In the genomic region with DNA sequence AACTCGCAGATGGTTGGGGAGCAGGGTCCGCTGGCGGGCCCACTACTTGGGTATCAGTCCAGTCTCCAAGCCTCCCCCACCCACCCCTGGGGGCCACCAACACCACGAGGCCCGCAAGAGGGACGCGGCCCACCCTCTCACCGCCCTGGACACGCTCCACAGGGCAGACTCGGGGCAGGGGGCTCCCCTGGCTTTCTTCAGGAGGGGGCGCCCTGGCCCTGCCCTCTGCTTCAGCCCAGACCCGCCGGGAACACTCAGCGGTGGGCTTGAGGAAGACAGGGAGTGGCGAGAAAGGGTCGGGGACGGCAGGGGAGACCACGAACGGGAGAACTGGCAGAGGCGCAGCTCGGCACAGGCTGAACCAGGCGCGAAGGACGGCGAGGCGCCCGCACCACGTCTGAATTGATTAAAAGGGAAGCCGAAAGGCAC, we compare ENCODE assay signal across 8 cellular contexts. TPM values are rescaled to one million over a fixed set of nuclear protein-coding genes. Genes with fewer than 3 reads are reported as not detected.
DNase-seq lines count a peak whose midpoint lies in the region; ATAC-seq and TF ChIP-seq lines count a peak whose summit lies in the region.

No MANE protein-coding gene starts in this region.

- no peaks in the 10 kb centered on the region for H3K36me3 Mint-ChIP-seq in activated B cell treated with CpG ODN at 0.5 μM for 24 hours (ENCODE audit: low read depth)

- CTCF ChIA-PET in A673 (lab: Charles Lee) (no interaction called here), activated B cell treated with CpG ODN at 0.5 μM for 24 hours (lab: Charles Lee) (interaction anchor here (1.0 kb wide), 1 partner anchor 122 kb away, joined by 3 read pairs; no protein-coding TSS in a partner anchor)

- peaks cover 32% of the 10 kb centered on the region for H3K4me1 ChIP-seq in A673 (ENCODE audit: insufficient read depth, low read length, poor library complexity, severe bottlenecking)

- TF ChIP-seq CTCF in A673 (conservative IDR thresholded peaks at IDR 0.05; ENCODE audit: low read depth, low read length) (no peak), activated B cell treated with CpG ODN at 0.5 μM for 24 hours (IDR thresholded peaks at IDR 0.05) (no peak), fibroblast of villous mesenchyme (IDR thresholded peaks at IDR 0.05; ENCODE audit: insufficient read depth, low read depth, low read length) (no peak)

- peak overlapping the region; percentile 65 for H3K27ac Mint-ChIP-seq in activated B cell treated with CpG ODN at 0.5 μM for 24 hours

- intact Hi-C loops in A673 (cut with micrococcal nuclease; ENCODE audit: unreplicated experiment): no loop called here
- intact Hi-C loops in activated B cell treated with CpG ODN at 0.5 μM for 24 hours (cut with micrococcal nuclease): loop anchor here (2.0 kb wide), 1 partner anchor 192 kb away; no protein-coding TSS in a partner anchor

- peaks cover 47% of the 10 kb centered on the region for H3K4me1 Mint-ChIP-seq in activated B cell treated with CpG ODN at 0.5 μM for 24 hours

- peak; percentile 35 for DNase-seq in A673 (ENCODE audit: low spot score)
- DNase-seq in H7: peak; percentile 53
- DNase-seq in activated B cell treated with CpG ODN at 0.5 μM for 24 hours: no peak
- no peak for DNase-seq in fibroblast of villous mesenchyme (ENCODE audit: low read depth)
- peak; percentile 24 to 33 for DNase-seq in stimulated activated CD4-positive, alpha-beta T cell treated with anti-CD3 and anti-CD28 coated beads, Interleukin-2, amount 100 ng/mL, for 24 hours
- no peak for DNase-seq in amniotic stem cell (lab: John Stamatoyannopoulos, UW)
- no peak for DNase-seq in substantia nigra (lab: John Stamatoyannopoulos, UW)

- no peaks in the 10 kb centered on the region for H3K27me3 ChIP-seq in A673 (replicated peaks; ENCODE audit: insufficient read depth, low read depth, low read length, poor library complexity)
- no peaks in the 10 kb centered on the region for H3K27me3 ChIP-seq in H7 (ENCODE audit: control insufficient read depth, insufficient read depth, low read length)

- H3K9me3 ChIP-seq in A673 (ENCODE audit: low read depth, low read length, poor library complexity, severe bottlenecking): no peaks in the 10 kb centered on the region

- peaks cover 53% of the 10 kb centered on the region for H3K27me3 Mint-ChIP-seq in activated B cell treated with CpG ODN at 0.5 μM for 24 hours

- H3K36me3 ChIP-seq in A673 (ENCODE audit: insufficient read depth, low read length, poor library complexity, severe bottlenecking) (no peaks in the 10 kb centered on the region), H7 (replicated peaks; ENCODE audit: control insufficient read depth, insufficient read depth, low read length) (no peaks in the 10 kb centered on the region)

- H3K27ac ChIP-seq in A673 (ENCODE audit: low read depth, low read length, poor library complexity, severe bottlenecking) (peak overlapping the region; percentile 97), substantia nigra (ENCODE audit: low read depth, low read length, poor library complexity, severe bottlenecking) (no peak overlapping the region)

- ATAC-seq in activated B cell treated with CpG ODN at 0.5 μM for 24 hours (ENCODE audit: low read depth) (no peak), HG03520 (IDR thresholded peaks at IDR 0.05; ENCODE audit: unreplicated experiment) (no peak)

- H3K4me3 ChIP-seq in A673 (ENCODE audit: low read depth, low read length, poor library complexity, severe bottlenecking) (peak overlapping the region; percentile 91), H7 (ENCODE audit: insufficient read depth, low read depth, low read length) (peak overlapping the region; percentile 98), fibroblast of villous mesenchyme (ENCODE audit: low read depth, low read length) (peak overlapping the region; percentile 81)

- no peaks in the 10 kb centered on the region for H3K9me3 Mint-ChIP-seq in activated B cell treated with CpG ODN at 0.5 μM for 24 hours

- BruUV-seq in A673 (replicated peaks; lab: Mats Ljungman, UMichigan): no TSS peak

- peak overlapping the region; percentile 78 for H3K4me3 Mint-ChIP-seq in activated B cell treated with CpG ODN at 0.5 μM for 24 hours

- POLR2A ChIA-PET in A673 (lab: Charles Lee; ENCODE audit: low non-redundant PET): no interaction called here
- POLR2A ChIA-PET in activated B cell treated with CpG ODN at 0.5 μM for 24 hours (lab: Charles Lee): interaction anchor here (1.0 to 1.7 kb wide), 5 partner anchors 22 to 170 kb away, joined by 3 to 5 read pairs (median 4); partner anchors contain the start of gene MALSU1

RNA-seq across cellular contexts. Expression of gene IGF2BP3, which starts 1.6 kb away (rescaled TPM):
- total RNA-seq in A673 (2021) (75.3 and 85.4 TPM in 2 replicates), activated B cell treated with CpG ODN at 0.5 μM for 24 hours (7.4 and 10.3 TPM in 2 replicates), fibroblast of villous mesenchyme (9.1 and 12.2 TPM in 2 replicates)
- 75.6 and 108 TPM in 2 replicates for total RNA-seq in H7 (2014; rRNA removed; shearing (Covaris generic))

Comparison
In these comparisons a context has a peak if more than half of its experiments do, and no peak if none do; other contexts are left out.
1. DNase-seq: peak in A673 (single experiment), H7 (single experiment) and stimulated activated CD4-positive, alpha-beta T cell treated with anti-CD3 and anti-CD28 coated beads, Interleukin-2, amount 100 ng/mL, for 24 hours (2 of 2); none in activated B cell treated with CpG ODN at 0.5 μM for 24 hours (single experiment), fibroblast of villous mesenchyme (single experiment), amniotic stem cell (single experiment) and substantia nigra (0 of 49).
2. Peak in every context shown above with its lines, with median percentiles within 50 percentile points of each other: H3K4me3 ChIP-seq.